Comparison of ENCODE assay signal across 10 cellular contexts in genomic region chr7:100344121-100344559, GRCh38. TPM values are rescaled to one million over a fixed set of nuclear protein-coding genes. Genes with fewer than 3 reads are reported as not detected.
DNase-seq lines count a peak whose midpoint lies in the region; ATAC-seq, FAIRE-seq and TF ChIP-seq lines count a peak whose summit lies in the region.
"Not testable (repeated sequence)": the region's sequence is repeated elsewhere in the genome, so short reads cannot be mapped to it uniquely, and the experiment has no call there.
"Had no signal": no experiment of that assay in that cellular context is flagged by ENCODE, and none has a peak within 500 bp of the region (broad histone marks: within the 10 kb centered on the region; RNA-seq: fewer than 3 reads in every experiment).

No MANE protein-coding gene starts in this region.

- H3K4me1 ChIP-seq in CD4-positive, CD25-positive, alpha-beta regulatory T cell (ENCODE audit: control insufficient read depth, insufficient read depth, low read length, poor library complexity, severe bottlenecking): peaks cover 17% of the 10 kb centered on the region
- H3K4me1 ChIP-seq in GM12878 (ENCODE audit: control insufficient read depth, insufficient read depth, low read length) (peaks cover 15% of the 10 kb centered on the region), spleen (peaks cover 4 to 47% (median 19%) of the 10 kb centered on the region in 6 donors)
- not testable (repeated sequence) for H3K4me1 ChIP-seq in mesenchymal stem cell (ENCODE audit: control insufficient read depth, insufficient read depth, low read depth, low read length)

- not testable (repeated sequence) for H3K23ac ChIP-seq in mesenchymal stem cell (ENCODE audit: low read length in 2 of 2)

- SMC1A ChIA-PET in GM12878 (lab: Charles Lee; ENCODE audit: uncharacterized antibody, unreplicated experiment): interaction anchor here (1.0 to 4.4 kb wide), 6 partner anchors 9 to 211 kb away, joined by 3 to 25 read pairs (median 6); no protein-coding TSS in a partner anchor

- not testable (repeated sequence) for TF ChIP-seq RAD21 in GM12878 (IDR thresholded peaks at IDR 0.05; ENCODE audit: insufficient read depth, low read depth, low read length)

- 82% methylated on average over 3 of the region's 4 CpGs for WGBS in GM12878 (ENCODE audit: insufficient coverage, insufficient replicate concordance, low lambda C conversion rate, missing lambda C conversion rate)
- WGBS in mesenchymal stem cell: 97% methylated on average over 2 of the region's 4 CpGs
- 84 to 96% (median 90%) methylated on average over 2 to 4 of the region's 4 CpGs for WGBS in spleen, 5 donors

- not testable (repeated sequence) for H3K18ac ChIP-seq in mesenchymal stem cell (ENCODE audit: low read depth in 1 of 2, low read length in 2 of 2)

- not testable (repeated sequence) for H3K9ac ChIP-seq in GM12878 (ENCODE audit: control insufficient read depth, insufficient read depth, low read length); mesenchymal stem cell (ENCODE audit: low read length)

- H3K79me2 ChIP-seq in GM12878 (ENCODE audit: control insufficient read depth, insufficient read depth, low read length): peaks cover 12% of the 10 kb centered on the region

- H2BK5ac ChIP-seq in mesenchymal stem cell (ENCODE audit: low read depth, low read length, poor library complexity, severe bottlenecking): not testable (repeated sequence)

- H2BK15ac ChIP-seq in mesenchymal stem cell (ENCODE audit: low read depth, poor library complexity, severe bottlenecking): not testable (repeated sequence)

- peaks cover 0 to 29% (median 23%) of the 10 kb centered on the region in 4 donors for H3K4me1 Mint-ChIP-seq in CD4-positive, CD25-positive, alpha-beta regulatory T cell

- POLR2A ChIA-PET in RWPE1 (lab: Yijun Ruan, JAX; ENCODE audit: low non-redundant PET): not testable (repeated sequence)
- POLR2A ChIA-PET in GM12878 (lab: Charles Lee): interaction anchor here (0.5 kb wide), 1 partner anchor 8 kb away, joined by 3 read pairs; no protein-coding TSS in a partner anchor

- TF ChIP-seq CTCF in RWPE1 (conservative IDR thresholded peaks at IDR 0.05; ENCODE audit: low read depth); spleen (IDR thresholded peaks at IDR 0.05 in 8 of 11, conservative IDR thresholded peaks at IDR 0.05 in 3 of 11): not testable (repeated sequence)
- peak in 1 of 3 experiments; percentile 41; a peak in 1 of 6 replicates for TF ChIP-seq CTCF in GM12878 (IDR thresholded peaks at IDR 0.05 in 2 of 3, conservative IDR thresholded peaks at IDR 0.05 in 1 of 3; ENCODE audit: control insufficient read depth in 2 of 3, extremely low read depth in 1 of 3, insufficient read depth in 1 of 3, low read depth in 3 of 3, low read length in 3 of 3)

- ATAC-seq in CD4-positive, CD25-positive, alpha-beta regulatory T cell (ENCODE audit: low read depth in 2 of 2): not testable (repeated sequence)
- peak; percentile 10 for ATAC-seq in GM21390 (IDR thresholded peaks at IDR 0.05; ENCODE audit: unreplicated experiment)
- peak; percentile 9 for ATAC-seq in HG03159 (IDR thresholded peaks at IDR 0.05; ENCODE audit: unreplicated experiment)
- ATAC-seq in GM12878: peak; percentile 6

- not testable (repeated sequence) for H3K27me3 Mint-ChIP-seq in CD4-positive, CD25-positive, alpha-beta regulatory T cell

- H3K36me3 Mint-ChIP-seq in CD4-positive, CD25-positive, alpha-beta regulatory T cell: peaks cover 23% of the 10 kb centered on the region

- H3K4me2 ChIP-seq in GM12878 (ENCODE audit: control insufficient read depth, insufficient read depth): peak overlapping the region; percentile 13; the same call in 1 of the 2 replicates
- not testable (repeated sequence) for H3K4me2 ChIP-seq in mesenchymal stem cell (ENCODE audit: low read length, poor library complexity, severe bottlenecking)

- H2BK120ac ChIP-seq in mesenchymal stem cell (ENCODE audit: low read depth, low read length): not testable (repeated sequence)

- TSS peak; percentile 95 for BruUV-seq in GM12878 (replicated peaks; lab: Mats Ljungman, UMichigan)

- peaks cover 23% of the 10 kb centered on the region for H3K79me1 ChIP-seq in mesenchymal stem cell (replicated peaks; ENCODE audit: low read length, poor library complexity, severe bottlenecking)

- H2AFZ ChIP-seq in GM12878 (ENCODE audit: control insufficient read depth, low read depth, low read length); mesenchymal stem cell (ENCODE audit: low read depth, low read length): not testable (repeated sequence)

- peak overlapping the region in 3 of 4 donors; percentile 55 to 85 (median 80) for H3K4me3 Mint-ChIP-seq in CD4-positive, CD25-positive, alpha-beta regulatory T cell

- peaks cover 28% of the 10 kb centered on the region for H3K36me3 ChIP-seq in CD4-positive, CD25-positive, alpha-beta regulatory T cell (ENCODE audit: control insufficient read depth, insufficient read depth, low read length)
- H3K36me3 ChIP-seq in GM12878 (ENCODE audit: control insufficient read depth in 2 of 2, insufficient read depth in 2 of 2, low read length in 1 of 2): peaks cover 8 to 30% of the 10 kb centered on the region in 2 experiments
- peaks cover 33 to 51% of the 10 kb centered on the region in 2 experiments for H3K36me3 ChIP-seq in mesenchymal stem cell (ENCODE audit: control insufficient read depth in 1 of 2, insufficient read depth in 2 of 2, low read depth in 1 of 2, low read length in 2 of 2)
- H3K36me3 ChIP-seq in spleen: peaks cover 3 to 82% (median 37%) of the 10 kb centered on the region in 6 donors

- intact Hi-C loops in GM12878 (cut with micrococcal nuclease; ENCODE audit: unreplicated experiment): loop anchor here (5.0 kb wide), 1 partner anchor 212 kb away; no protein-coding TSS in a partner anchor
- intact Hi-C loops in spleen (cut with DNase I; ENCODE audit: low total_unique reads): loop anchor here (10.0 kb wide), 1 partner anchor 209 kb away; no protein-coding TSS in a partner anchor

- not testable (repeated sequence) for H2AK5ac ChIP-seq in mesenchymal stem cell (ENCODE audit: low read length, severe bottlenecking)

- H4K91ac ChIP-seq in mesenchymal stem cell (ENCODE audit: low read length): not testable (repeated sequence)

- not testable (repeated sequence) for TF ChIP-seq EP300 in GM12878 (IDR thresholded peaks at IDR 0.05; ENCODE audit: borderline replicate concordance in 1 of 2, control insufficient read depth in 1 of 2, low read depth in 2 of 2, low read length in 2 of 2)

- H3K14ac ChIP-seq in mesenchymal stem cell (ENCODE audit: low read length in 2 of 2): not testable (repeated sequence)

- not testable (repeated sequence) for H3K27me3 ChIP-seq in CD4-positive, CD25-positive, alpha-beta regulatory T cell (ENCODE audit: control insufficient read depth, insufficient read depth, low read length); GM12878 (replicated peaks in 1 of 2; ENCODE audit: control insufficient read depth in 2 of 2, insufficient read depth in 2 of 2, low read length in 1 of 2); mesenchymal stem cell (ENCODE audit: control insufficient read depth in 1 of 2, insufficient read depth in 1 of 2, low read length in 2 of 2); spleen (replicated peaks in 1 of 7)

- not testable (repeated sequence) for DNase-seq in CD4-positive, CD25-positive, alpha-beta regulatory T cell; RWPE1 (ENCODE audit: low spot score); GM12878 (ENCODE audit: low read depth, low spot score); mesenchymal stem cell
- DNase-seq in activated CD8-positive, alpha-beta memory T cell treated with anti-CD3 and anti-CD28 coated beads, Interleukin-2, amount 50 U/mL, for 48 hours: peak; percentile 45
- peak; percentile 60 for DNase-seq in spleen

- not testable (repeated sequence) for H3K9me3 ChIP-seq in CD4-positive, CD25-positive, alpha-beta regulatory T cell (ENCODE audit: control insufficient read depth in 2 of 2, low read length in 2 of 2); GM12878 (replicated peaks; ENCODE audit: control insufficient read depth, insufficient read depth, low read length); mesenchymal stem cell (ENCODE audit: control insufficient read depth, low read length); spleen

- FAIRE-seq in GM12878 (lab: Jason Lieb, UNC): not testable (repeated sequence)

- H2BK12ac ChIP-seq in mesenchymal stem cell (ENCODE audit: low read length in 2 of 2): not testable (repeated sequence)

- peak overlapping the region; percentile 95 for H3K27ac ChIP-seq in CD4-positive, CD25-positive, alpha-beta regulatory T cell (ENCODE audit: insufficient read depth, low read length, poor library complexity, severe bottlenecking)
- H3K27ac ChIP-seq in RWPE1 (peak overlapping the region; percentile 69), mesenchymal stem cell (ENCODE audit: low read length, poor library complexity, severe bottlenecking) (peak overlapping the region; percentile 2), spleen (peak overlapping the region in 7 of 8 donors; percentile 85 to 90 (median 89))
- H3K27ac ChIP-seq in GM12878 (ENCODE audit: control insufficient read depth, insufficient read depth): not testable (repeated sequence)

- in situ Hi-C loops in GM12878 (cut with MboI): not testable (repeated sequence)

- H3K27ac Mint-ChIP-seq in CD4-positive, CD25-positive, alpha-beta regulatory T cell: peak overlapping the region; percentile 91 to 99 (median 97)

- not testable (repeated sequence) for TF ChIP-seq POLR2A in GM12878 (IDR thresholded peaks at IDR 0.05; ENCODE audit: low read depth, low read length); spleen (IDR thresholded peaks at IDR 0.05)

- not testable (repeated sequence) for H4K20me1 ChIP-seq in GM12878 (ENCODE audit: control insufficient read depth, insufficient read depth)

- not testable (repeated sequence) for H3K4me3 ChIP-seq in CD4-positive, CD25-positive, alpha-beta regulatory T cell (ENCODE audit: low read depth, low read length); GM12878; mesenchymal stem cell (ENCODE audit: insufficient read depth in 1 of 2, low read depth in 1 of 2, low read length in 2 of 2); spleen

- H3K9me3 Mint-ChIP-seq in CD4-positive, CD25-positive, alpha-beta regulatory T cell: not testable (repeated sequence)

- CTCF ChIA-PET in RWPE1 (lab: Yijun Ruan, JAX) (interaction anchor here (0.6 kb wide), 1 partner anchor 21 kb away, joined by 3 read pairs; no protein-coding TSS in a partner anchor), GM12878 (lab: Yijun Ruan, JAX) (interaction anchor here (0.6 to 7.0 kb wide), 21 partner anchors 20 to 261 kb away, joined by 3 to 69 read pairs (median 4); partner anchors contain the start of genes AP4M1, MCM7 and PVRIG)

- H4K8ac ChIP-seq in mesenchymal stem cell (ENCODE audit: low read length): not testable (repeated sequence)

- RAD21 ChIA-PET in GM12878 (lab: Charles Lee; ENCODE audit: unreplicated experiment): interaction anchor here (1.0 to 5.0 kb wide), 6 partner anchors 64 to 212 kb away, joined by 3 to 15 read pairs (median 7); partner anchors contain the start of gene MEPCE

- not testable (repeated sequence) for H3K4ac ChIP-seq in mesenchymal stem cell (ENCODE audit: low read depth in 1 of 2, low read length in 2 of 2)

RNA-seq across cellular contexts. Expression of gene PILRB, which starts 13.8 kb away (rescaled TPM):
- 88.0 TPM for total RNA-seq in CD4-positive, CD25-positive, alpha-beta regulatory T cell
- 1 to 10 TPM; 2.1 to 3.6 (median 2.5) TPM for polyA plus RNA-seq in CD4-positive, CD25-positive, alpha-beta regulatory T cell
- 77.2 and 88.6 TPM in 2 replicates for total RNA-seq in GM12878 (2013; cell fraction: nucleolus; rRNA removed)
- total RNA-seq in GM12878 (2014; rRNA removed): 23.9 and 24.0 TPM in 2 replicates
- 13.2 TPM in 2 replicates for total RNA-seq in GM12878 (2014; rRNA removed; fragmentation: Illumina TruSeq; extraction: Trizol)
- 23.1 and 24.1 TPM in 2 replicates for total RNA-seq in GM12878 (2021)
- polyA plus RNA-seq in GM12878 (2011; ENCODE audit: low read depth): 5.1 TPM
- 14.9 and 35.9 TPM in 2 replicates for polyA plus RNA-seq in GM12878 (2011; rRNA removed)
- polyA plus RNA-seq in GM12878 (2011; cell fraction: cytosol; rRNA removed): 25.1 and 44.7 TPM in 2 replicates
- polyA plus RNA-seq in GM12878 (2011; cell fraction: nucleus; rRNA removed): 499 and 556 TPM in 2 replicates
- polyA plus RNA-seq in GM12878 (2012): 15.1 and 17.8 TPM in 2 replicates
- 16.9 and 26.5 TPM in 2 replicates for polyA plus RNA-seq in GM12878 (2014; fragmentation: Illumina TruSeq; extraction: Trizol)
- polyA plus RNA-seq in GM12878 (2014; fragmentation: Nextera tagmentation; extraction: Ambion mirVana): 1 to 10 TPM; 2.6 to 5.6 TPM
- 50.3 and 55.4 TPM in 2 replicates for polyA plus RNA-seq in GM12878 (2014; rRNA removed)
- 10 to 100 TPM; 18.6 to 20.1 TPM for polyA plus RNA-seq in GM12878 (2016; fragmentation: Nextera tagmentation; extraction: Ambion mirVana)
- 8.9 and 25.0 TPM in 2 replicates for polyA minus RNA-seq in GM12878 (2011; rRNA and poly(A)+ RNA removed)
- 4.8 and 5.7 TPM in 2 replicates for polyA minus RNA-seq in GM12878 (2011; cell fraction: cytosol; rRNA and poly(A)+ RNA removed)
- polyA minus RNA-seq in GM12878 (2011; cell fraction: nucleus; rRNA and poly(A)+ RNA removed): 26.7 and 66.3 TPM in 2 replicates
- polyA plus RNA-seq in mesenchymal stem cell (2013, experiment 1 of 2): 9.7 TPM
- 8.9 TPM for polyA plus RNA-seq in mesenchymal stem cell (2013, experiment 2 of 2)
- total RNA-seq in spleen: 100 to 1,000 TPM in 2 of 7 donors, 10 to 100 TPM in 5; 66.2 to 114 (median 70.5) TPM
- 10 to 100 TPM; 56.8 to 97.5 (median 95.0) TPM for polyA plus RNA-seq in spleen

RNA-seq across cellular contexts. Expression of gene PILRA, which starts 29.1 kb away (rescaled TPM):
- 13.2 TPM for total RNA-seq in CD4-positive, CD25-positive, alpha-beta regulatory T cell
- polyA plus RNA-seq in CD4-positive, CD25-positive, alpha-beta regulatory T cell: under 1 TPM in 2 of 4 donors, not detected in 2; 0.17 to 0.39 TPM
- 51.4 and 53.5 TPM in 2 replicates for total RNA-seq in GM12878 (2013; cell fraction: nucleolus; rRNA removed)
- total RNA-seq in GM12878 (2014; rRNA removed) (9.0 and 10.1 TPM in 2 replicates), GM12878 (2014; rRNA removed; fragmentation: Illumina TruSeq; extraction: Trizol) (10.8 and 11.1 TPM in 2 replicates), GM12878 (2021) (7.0 and 7.5 TPM in 2 replicates), spleen (10 to 100 TPM; 19.8 to 61.1 (median 30.9) TPM)
- polyA plus RNA-seq in GM12878 (2011; ENCODE audit: low read depth): 2.1 TPM
- polyA plus RNA-seq in GM12878 (2011; rRNA removed) (30.2 and 43.3 TPM in 2 replicates), GM12878 (2014; fragmentation: Illumina TruSeq; extraction: Trizol) (12.0 and 14.2 TPM in 2 replicates), GM12878 (2014; fragmentation: Nextera tagmentation; extraction: Ambion mirVana) (10 to 100 TPM; 12.2 to 13.5 TPM), GM12878 (2014; rRNA removed) (12.7 and 15.2 TPM in 2 replicates), GM12878 (2016; fragmentation: Nextera tagmentation; extraction: Ambion mirVana) (1 to 10 TPM; 6.6 to 7.2 TPM), spleen (10 to 100 TPM in 2 of 3 donors, 1 to 10 TPM in 1; 5.8 to 18.8 (median 11.7) TPM)
- polyA plus RNA-seq in GM12878 (2011; cell fraction: cytosol; rRNA removed): 77.4 and 79.8 TPM in 2 replicates
- 35.6 and 39.5 TPM in 2 replicates for polyA plus RNA-seq in GM12878 (2011; cell fraction: nucleus; rRNA removed)
- polyA plus RNA-seq in GM12878 (2012): 4.9 and 7.0 TPM in 2 replicates
- 37.6 and 58.1 TPM in 2 replicates for polyA minus RNA-seq in GM12878 (2011; rRNA and poly(A)+ RNA removed)
- 8.8 and 9.1 TPM in 2 replicates for polyA minus RNA-seq in GM12878 (2011; cell fraction: cytosol; rRNA and poly(A)+ RNA removed)
- polyA minus RNA-seq in GM12878 (2011; cell fraction: nucleus; rRNA and poly(A)+ RNA removed): 28.2 and 40.5 TPM in 2 replicates
- 1.1 TPM for polyA plus RNA-seq in mesenchymal stem cell (2013, experiment 1 of 2)
- polyA plus RNA-seq in mesenchymal stem cell (2013, experiment 2 of 2): 1.0 TPM
- total RNA-seq: kidney epithelial cell had no signal

RNA-seq across cellular contexts. Expression of gene SPDYE3, which starts 36.6 kb away (rescaled TPM):
- total RNA-seq in CD4-positive, CD25-positive, alpha-beta regulatory T cell: not detected
- polyA plus RNA-seq in CD4-positive, CD25-positive, alpha-beta regulatory T cell: 1 to 10 TPM; 4.5 to 7.2 (median 6.1) TPM
- total RNA-seq in GM12878 (2013; cell fraction: nucleolus; rRNA removed): 0.38 and 0.64 TPM in 2 replicates
- total RNA-seq in GM12878 (2014; rRNA removed) (not detected in 2 replicates), GM12878 (2014; rRNA removed; fragmentation: Illumina TruSeq; extraction: Trizol) (not detected in 2 replicates), GM12878 (2021) (not detected in 2 replicates), spleen (not detected)
- 3.5 TPM for polyA plus RNA-seq in GM12878 (2011; ENCODE audit: low read depth)
- polyA plus RNA-seq in GM12878 (2011; rRNA removed) (0.03 TPM in 1 of 2 replicates, not detected in the other), GM12878 (2014; fragmentation: Illumina TruSeq; extraction: Trizol) (not detected in 2 replicates), GM12878 (2014; fragmentation: Nextera tagmentation; extraction: Ambion mirVana) (1 to 10 TPM; 1.3 to 1.4 TPM), GM12878 (2014; rRNA removed) (0.03 TPM in 1 of 2 replicates, not detected in the other), GM12878 (2016; fragmentation: Nextera tagmentation; extraction: Ambion mirVana) (1 to 10 TPM; 7.2 to 9.4 TPM), spleen (under 1 TPM; 0.09 to 0.22 (median 0.15) TPM)
- not detected in 2 replicates for polyA plus RNA-seq in GM12878 (2011; cell fraction: cytosol; rRNA removed)
- polyA plus RNA-seq in GM12878 (2011; cell fraction: nucleus; rRNA removed): not detected in 2 replicates
- 4.2 and 4.5 TPM in 2 replicates for polyA plus RNA-seq in GM12878 (2012)
- polyA minus RNA-seq in GM12878 (2011; rRNA and poly(A)+ RNA removed): not detected in 2 replicates
- polyA minus RNA-seq in GM12878 (2011; cell fraction: cytosol; rRNA and poly(A)+ RNA removed): not detected in 2 replicates
- not detected in 2 replicates for polyA minus RNA-seq in GM12878 (2011; cell fraction: nucleus; rRNA and poly(A)+ RNA removed)
- polyA plus RNA-seq in mesenchymal stem cell (2013, experiment 1 of 2): not detected
- polyA plus RNA-seq in mesenchymal stem cell (2013, experiment 2 of 2): not detected
- total RNA-seq: kidney epithelial cell, pancreas had no signal
